ENCODE assay signal across 8 cellular contexts in the genomic region with DNA sequence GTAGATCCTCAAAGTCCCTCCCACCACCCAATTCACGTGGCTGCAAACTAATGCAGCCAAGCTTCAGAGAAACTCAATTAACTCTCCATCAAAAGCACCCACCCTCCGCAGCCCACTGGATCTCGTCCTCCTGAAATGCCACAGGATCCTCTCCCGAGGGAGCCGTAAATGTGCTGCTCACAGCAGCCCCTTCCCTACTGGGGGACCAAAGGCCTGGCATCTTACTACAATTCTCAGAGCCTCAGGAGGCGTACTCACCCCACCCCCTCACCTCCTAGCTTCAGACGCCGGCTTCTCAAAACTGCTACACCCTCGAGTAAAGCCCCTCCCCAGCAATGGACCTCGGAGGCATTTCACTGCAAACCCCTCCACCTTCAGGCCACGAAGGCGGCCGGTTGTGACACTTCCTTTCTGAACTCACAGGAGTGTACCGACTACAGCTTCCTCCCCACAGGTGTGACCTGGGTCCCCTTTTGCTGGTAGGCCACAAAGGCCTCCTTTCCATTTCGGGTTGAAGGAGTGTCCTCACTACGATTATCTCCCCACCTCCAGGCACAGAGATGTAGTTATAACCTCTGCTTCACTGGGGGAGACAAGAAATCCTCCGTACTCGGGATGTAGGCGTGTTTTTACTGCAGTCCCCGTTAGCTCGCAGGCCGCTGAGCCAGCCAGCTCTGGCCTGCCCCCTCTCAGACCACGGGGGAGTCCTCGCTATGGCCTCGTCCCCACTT. TPM values are rescaled to one million over a fixed set of nuclear protein-coding genes. Genes with fewer than 3 reads are reported as not detected.
DNase-seq lines count a peak whose midpoint lies in the region; ATAC-seq, FAIRE-seq and TF ChIP-seq lines count a peak whose summit lies in the region.

No MANE protein-coding gene starts in this region.

- no peak for TF ChIP-seq POLR2A in sigmoid colon (IDR thresholded peaks at IDR 0.05)

- peak overlapping the region; percentile 67 to 95 (median 70) for H3K4me3 ChIP-seq in sigmoid colon

- TF ChIP-seq CTCF in sigmoid colon (IDR thresholded peaks at IDR 0.05) (no peak), D721Med (IDR thresholded peaks at IDR 0.05; ENCODE audit: insufficient read depth, missing control alignments) (no peak)

- no peaks in the 10 kb centered on the region for H3K27me3 ChIP-seq in sigmoid colon

- H3K9me3 ChIP-seq in sigmoid colon = no peaks in the 10 kb centered on the region

- H3K36me3 ChIP-seq in sigmoid colon = peaks cover 0 to 9% (median 3%) of the 10 kb centered on the region in 4 donors

- peaks cover 0 to 45% (median 39%) of the 10 kb centered on the region in 4 donors for H3K4me1 ChIP-seq in sigmoid colon

- ATAC-seq in GM21447 (IDR thresholded peaks at IDR 0.05; ENCODE audit: unreplicated experiment) = peak; percentile 36
- ATAC-seq in left ventricle myocardium superior = peak; percentile 69

- TF ChIP-seq EP300 in sigmoid colon (IDR thresholded peaks at IDR 0.05) = no peak

- DNase-seq in DMS53 treated with DMSO at 0.1 percent for 48 hours (lab: John Stamatoyannopoulos, UW; ENCODE audit: unreplicated experiment) (peak; percentile 39), HuH-7 (ENCODE audit: low spot score) (peak; percentile 56), SKM-1 treated with dmso at 0.1 percent for 144 hours (lab: John Stamatoyannopoulos, UW; ENCODE audit: unreplicated experiment) (peak; percentile 10), left ventricle myocardium superior (peak; percentile 40), sigmoid colon (no peak), D721Med (ENCODE audit: insufficient read length, low spot score) (no peak)
- DNase-seq in activated naive CD8-positive, alpha-beta T cell treated with anti-CD3 and anti-CD28 coated beads, Interleukin-2, amount 50 U/mL, for 16 hours (ENCODE audit: low read depth, low spot score) = peak; percentile 47

- FAIRE-seq in D721Med (lab: Jason Lieb, UNC) = no peak

- WGBS in sigmoid colon, 2 donors = 0% methylated on average over 25 of the region's 25 CpGs

- intact Hi-C loops in left ventricle myocardium superior (cut with micrococcal nuclease) = no loop called here
- intact Hi-C loops in sigmoid colon (cut with DNase I) = loop anchor here (1.0 to 10.0 kb wide), 3 partner anchors 47 to 119 kb away; a partner anchor contains a TSS

- peak overlapping the region; percentile 94 to 99 (median 95) for H3K27ac ChIP-seq in sigmoid colon

RNA-seq across cellular contexts. Expression of a gene that starts 0.7 kb away (rescaled TPM):
- 46.6 TPM for total RNA-seq in left ventricle myocardium superior
- 100 to 1,000 TPM in 2 of 4 donors, 10 to 100 TPM in 2; 56.5 to 156 (median 90.1) TPM for total RNA-seq in sigmoid colon
- 100 to 1,000 TPM in 1 of 3 donors, 10 to 100 TPM in 2; 71.5 to 118 (median 76.8) TPM for polyA plus RNA-seq in sigmoid colon

RNA-seq across cellular contexts. Expression of a gene that starts 0.7 kb away (rescaled TPM):
- total RNA-seq in left ventricle myocardium superior (45.7 TPM), sigmoid colon (10 to 100 TPM; 24.6 to 26.4 (median 25.7) TPM)
- 10 to 100 TPM; 10.2 to 23.1 (median 12.0) TPM for polyA plus RNA-seq in sigmoid colon

RNA-seq across cellular contexts. Expression of a gene that starts 35.2 kb away (rescaled TPM):
- total RNA-seq in left ventricle myocardium superior = 60.4 TPM
- 10 to 100 TPM; 25.2 to 39.2 (median 32.3) TPM for total RNA-seq in sigmoid colon
- polyA plus RNA-seq in sigmoid colon = 10 to 100 TPM; 19.0 to 29.8 (median 19.2) TPM

RNA-seq across cellular contexts. Expression of a gene that starts 35.2 kb away (rescaled TPM):
- 180 TPM for total RNA-seq in left ventricle myocardium superior
- total RNA-seq in sigmoid colon = 100 to 1,000 TPM; 206 to 512 (median 398) TPM
- 100 to 1,000 TPM; 332 to 621 (median 592) TPM for polyA plus RNA-seq in sigmoid colon

RNA-seq across cellular contexts. Expression of a gene that starts 48.3 kb away (rescaled TPM):
- 3.1 TPM for total RNA-seq in left ventricle myocardium superior
- 10 to 100 TPM in 1 of 4 donors, 1 to 10 TPM in 3; 3.3 to 10.5 (median 4.6) TPM for total RNA-seq in sigmoid colon
- 1 to 10 TPM in 2 of 3 donors, not detected in 1; 4.1 to 4.2 TPM for polyA plus RNA-seq in sigmoid colon

Comparison
In these comparisons a context has a peak if more than half of its experiments do, and no peak if none do; other contexts are left out.
1. DNase-seq: peak in DMS53 treated with DMSO at 0.1 percent for 48 hours (single experiment), HuH-7 (single experiment), SKM-1 treated with dmso at 0.1 percent for 144 hours (single experiment), activated naive CD8-positive, alpha-beta T cell treated with anti-CD3 and anti-CD28 coated beads, Interleukin-2, amount 50 U/mL, for 16 hours (single experiment) and left ventricle myocardium superior (single experiment); none in sigmoid colon (single experiment) and D721Med (single experiment).